17 cellular contexts compared by ENCODE assay signal in the genomic region with DNA sequence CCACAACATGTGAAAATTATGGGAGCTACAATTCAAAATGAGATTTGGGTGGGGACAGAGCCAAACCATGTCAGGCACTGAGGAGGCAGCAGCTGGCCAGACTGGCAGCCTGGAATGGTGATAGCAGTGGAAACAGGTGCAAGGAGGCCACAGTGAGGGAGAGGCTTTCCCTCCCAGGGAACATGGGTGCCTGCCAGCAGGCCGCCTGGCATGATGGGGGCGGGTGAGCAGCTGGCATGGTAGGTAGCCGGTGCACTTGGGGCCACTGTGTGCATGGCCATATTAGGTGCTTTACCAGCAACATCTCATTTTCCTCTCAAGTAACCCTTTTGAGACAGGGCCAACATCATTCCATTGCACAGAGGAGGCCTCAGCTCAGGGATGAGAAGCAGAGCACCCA. TPM values are rescaled to one million over a fixed set of nuclear protein-coding genes. Genes with fewer than 3 reads are reported as not detected.
DNase-seq lines count a peak whose midpoint lies in the region; ATAC-seq and TF ChIP-seq lines count a peak whose summit lies in the region.
"Had no signal": no experiment of that assay in that cellular context is flagged by ENCODE, and none has a peak within 500 bp of the region (broad histone marks: within the 10 kb centered on the region; RNA-seq: fewer than 3 reads in every experiment).

No MANE protein-coding gene starts in this region.

- no peak overlapping the region for H3K27ac ChIP-seq in psoas muscle
- H3K27ac ChIP-seq: HL-60, PC-9 had no signal

- 29 to 50% (median 35%) methylated on average over 3 of the region's 3 CpGs for WGBS in psoas muscle, 3 donors

- H3K9me3 ChIP-seq in psoas muscle = no peaks in the 10 kb centered on the region
- H3K9me3 ChIP-seq: BE2C, SK-N-SH had no signal

- H3K36me3 ChIP-seq in H7 (replicated peaks; ENCODE audit: control insufficient read depth, insufficient read depth, low read length) (no peaks in the 10 kb centered on the region), psoas muscle (ENCODE audit: insufficient read depth in 1 of 2, low read depth in 1 of 2) (no peaks in the 10 kb centered on the region)
- H3K36me3 ChIP-seq: BE2C had no signal

- H3K4me1 ChIP-seq in psoas muscle = no peaks in the 10 kb centered on the region
- H3K4me1 ChIP-seq: BE2C had no signal

- intact Hi-C loops in left ventricle myocardium superior (cut with micrococcal nuclease) (loop anchor here (5.0 kb wide), 1 partner anchor 213 kb away; no protein-coding TSS in a partner anchor), psoas muscle (cut with DNase I) (loop anchor here in 1 of 2 donors (5.0 kb wide), 1 partner anchor 388 kb away; no protein-coding TSS in a partner anchor)

- TF ChIP-seq CTCF in psoas muscle (IDR thresholded peaks at IDR 0.05) = no peak

- ATAC-seq in left ventricle myocardium superior (peak; percentile 58), psoas muscle (peak; percentile 52 to 72 (median 65))

- peaks cover 1% of the 10 kb centered on the region for H3K27me3 ChIP-seq in H7 (ENCODE audit: control insufficient read depth, insufficient read depth, low read length)
- H3K27me3 ChIP-seq in psoas muscle (ENCODE audit: insufficient read depth in 3 of 3, low read length in 2 of 3) = no peaks in the 10 kb centered on the region

- DNase-seq in H7 (peak; percentile 17), LHCN-M2 (ENCODE audit: low read depth) (peak; percentile 84), left ventricle myocardium superior (peak; percentile 46), psoas muscle (peak in 1 of 2 donors; percentile 39), NCI-H1048 (lab: John Stamatoyannopoulos, UW) (no peak), D341Med (ENCODE audit: low spot score) (no peak), amygdala (lab: John Stamatoyannopoulos, UW) (no peak)
- DNase-seq: BE2C; CD4-positive, alpha-beta T cell; DMS79; NCI-H2029; NCI-H2171; NCI-H510A; NCI-H774; PC-9; SK-N-SH had no signal

- no peak overlapping the region for H3K4me3 ChIP-seq in H7 (ENCODE audit: insufficient read depth, low read depth, low read length)
- H3K4me3 ChIP-seq in psoas muscle = no peak overlapping the region
- H3K4me3 ChIP-seq: PC-9 had no signal

RNA-seq across cellular contexts. Expression of a gene that starts 18.3 kb away (rescaled TPM):
- total RNA-seq in H7 (2014; rRNA removed; shearing (Covaris generic)) = 53.6 and 70.9 TPM in 2 replicates
- total RNA-seq in LHCN-M2 (2014; rRNA removed) (74.3 and 82.4 TPM in 2 replicates), left ventricle myocardium superior (87.3 TPM), psoas muscle (100 to 1,000 TPM in 1 of 4 donors, 10 to 100 TPM in 3; 67.4 to 108 (median 81.1) TPM)
- 35.5 TPM for polyA plus RNA-seq in LHCN-M2 (2012)
- 100 to 1,000 TPM in 2 of 3 donors, 10 to 100 TPM in 1; 97.9 to 143 (median 126) TPM for polyA plus RNA-seq in psoas muscle

Comparison
In these comparisons a context has a peak if more than half of its experiments do, and no peak if none do; other contexts are left out.
1. DNase-seq: peak in H7 (single experiment), LHCN-M2 (single experiment) and left ventricle myocardium superior (single experiment); none in NCI-H1048 (single experiment), D341Med (single experiment) and amygdala (0 of 56).